In the genomic region with DNA sequence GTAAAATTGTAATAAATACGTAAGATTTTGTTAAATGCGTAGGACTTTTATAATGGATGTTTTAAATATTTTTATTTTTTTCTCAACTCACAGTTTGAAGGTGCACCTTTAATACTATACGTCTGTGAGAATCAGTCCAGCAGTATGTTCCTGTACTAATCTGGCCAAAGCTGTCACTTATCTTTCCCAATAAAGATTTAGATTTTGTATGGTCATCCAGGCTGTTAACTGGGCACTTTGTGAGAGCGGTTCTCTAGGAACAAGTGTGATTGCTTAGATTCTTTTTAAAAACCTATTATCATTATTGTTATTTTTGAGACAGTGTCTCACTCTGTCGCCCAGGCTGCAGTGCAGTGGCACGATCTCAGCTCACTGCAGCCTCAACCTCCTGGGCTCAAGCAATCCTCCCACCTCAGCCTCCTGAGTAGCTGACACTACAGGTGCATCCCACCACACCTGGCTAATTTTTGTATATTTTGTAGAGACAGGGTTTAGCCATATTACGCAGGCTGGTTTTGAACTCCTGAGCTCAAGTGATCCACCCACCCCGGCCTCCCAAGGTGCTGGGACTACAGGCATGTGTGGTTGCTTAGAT, we compare ENCODE assay signal across 8 cellular contexts. TPM values are rescaled to one million over a fixed set of nuclear protein-coding genes. Genes with fewer than 3 reads are reported as not detected.
A peak's percentile ranks its signal among the peaks of the same experiment; 100 is the strongest.
DNase-seq lines count a peak whose midpoint lies in the region; TF ChIP-seq lines count a peak whose summit lies in the region.

No MANE protein-coding gene starts in this region.

- no peak overlapping the region for H4K8ac ChIP-seq in trophoblast cell (ENCODE audit: low read depth, low read length)

- H3K23ac ChIP-seq in trophoblast cell (ENCODE audit: low read length) = no peak overlapping the region

- peak overlapping the region; percentile 59 for H2BK5ac ChIP-seq in trophoblast cell (ENCODE audit: low read depth, low read length, poor library complexity)

- H3K4me1 ChIP-seq in trophoblast cell (ENCODE audit: control insufficient read depth in 1 of 2, insufficient read depth in 2 of 2, low read length in 2 of 2) = peaks cover 3 to 14% of the 10 kb centered on the region in 2 experiments

- intact Hi-C loops in Calu3 (cut with micrococcal nuclease; ENCODE audit: unreplicated experiment) = loop anchor here (5.0 kb wide), 1 partner anchor 37 kb away; no protein-coding TSS in a partner anchor

- peak overlapping the region; percentile 91 for H3K4me3 Mint-ChIP-seq in Calu3 (ENCODE audit: low read depth, unreplicated experiment)

- no TSS peak for BruUV-seq in Calu3 (replicated peaks; lab: Mats Ljungman, UMichigan)

- H2BK120ac ChIP-seq in trophoblast cell (ENCODE audit: insufficient read depth, low read length, poor library complexity) = peak overlapping the region; percentile 77

- no peaks in the 10 kb centered on the region for H3K27me3 Mint-ChIP-seq in Calu3 (ENCODE audit: unreplicated experiment)

- no peak overlapping the region for H2AFZ ChIP-seq in trophoblast cell (ENCODE audit: insufficient read depth, low read length, poor library complexity)

- H2BK12ac ChIP-seq in trophoblast cell (ENCODE audit: low read length) = peak overlapping the region; percentile 56

- peaks cover 28% of the 10 kb centered on the region for H3K36me3 Mint-ChIP-seq in Calu3 (ENCODE audit: insufficient read depth, unreplicated experiment)

- peaks cover 6% of the 10 kb centered on the region for H3K79me2 ChIP-seq in trophoblast cell (ENCODE audit: control insufficient read depth, insufficient read depth, low read length, poor library complexity)

- H3K9ac ChIP-seq in trophoblast cell (ENCODE audit: low read length) = no peak overlapping the region

- no CpG with 5 or more reads among the region's 8 CpGs for WGBS in trophoblast cell (ENCODE audit: extremely low coverage, insufficient coverage, insufficient read length)

- H3K4me3 ChIP-seq in epithelial cell of esophagus (ENCODE audit: low read length) = peak overlapping the region; percentile 84
- no peak overlapping the region for H3K4me3 ChIP-seq in trophoblast cell (ENCODE audit: low read depth, low read length)

- DNase-seq in Calu3 (no peak), RWPE1 (ENCODE audit: low spot score) (no peak), epithelial cell of esophagus (ENCODE audit: low read depth) (no peak), trophoblast cell (no peak), inferior parietal cortex (ENCODE audit: extremely low spot score) (no peak), DMS 273 treated with DMSO at 0.1 percent for 48 hours (lab: John Stamatoyannopoulos, UW) (no peak), DMS53 treated with DMSO at 0.1 percent for 48 hours (lab: John Stamatoyannopoulos, UW; ENCODE audit: unreplicated experiment) (no peak)
- DNase-seq in central memory CD4-positive, alpha-beta T cell = no peak

- H3K79me1 ChIP-seq in trophoblast cell (ENCODE audit: low read length) = peaks cover 24% of the 10 kb centered on the region

- POLR2A ChIA-PET in RWPE1 (lab: Yijun Ruan, JAX; ENCODE audit: low non-redundant PET) = no interaction called here

- H3K4ac ChIP-seq in trophoblast cell (ENCODE audit: low read depth, low read length) = peak overlapping the region; percentile 33

- no peaks in the 10 kb centered on the region for H3K9me3 Mint-ChIP-seq in Calu3 (ENCODE audit: low read depth, unreplicated experiment)

- H3K27ac ChIP-seq in RWPE1 = peak overlapping the region; percentile 43
- peak overlapping the region; percentile 90 for H3K27ac ChIP-seq in trophoblast cell (ENCODE audit: low read depth, low read length)

- H3K27ac Mint-ChIP-seq in Calu3 (ENCODE audit: unreplicated experiment) = no peak overlapping the region

- TF ChIP-seq CTCF in Calu3 (IDR thresholded peaks at IDR 0.05; ENCODE audit: unreplicated experiment) = no peak
- no peak for TF ChIP-seq CTCF in RWPE1 (conservative IDR thresholded peaks at IDR 0.05; ENCODE audit: low read depth)
- no peak for TF ChIP-seq CTCF in epithelial cell of esophagus (IDR thresholded peaks at IDR 0.05; ENCODE audit: insufficient read depth, low read depth, low read length, missing control alignments)

- CTCF ChIA-PET in Calu3 (lab: Charles Lee) = interaction anchor here (0.7 to 1.2 kb wide), 4 partner anchors 32 to 36 kb away, joined by 3 to 6 read pairs (median 4); no protein-coding TSS in a partner anchor
- CTCF ChIA-PET in RWPE1 (lab: Yijun Ruan, JAX) = interaction anchor here (0.6 kb wide), 1 partner anchor 1473 kb away, joined by 3 read pairs; no protein-coding TSS in a partner anchor

- H2AK5ac ChIP-seq in trophoblast cell (ENCODE audit: low read length) = no peak overlapping the region

- peaks cover 39% of the 10 kb centered on the region for H3K4me1 Mint-ChIP-seq in Calu3 (ENCODE audit: low read depth, unreplicated experiment)

- H3K4me2 ChIP-seq in trophoblast cell (ENCODE audit: low read length) = peak overlapping the region; percentile 33

- peak overlapping the region; percentile 44 for H4K91ac ChIP-seq in trophoblast cell (ENCODE audit: low read depth, low read length)

- H3K36me3 ChIP-seq in trophoblast cell (ENCODE audit: control insufficient read depth in 1 of 2, insufficient read depth in 2 of 2, low read length in 2 of 2) = peaks cover 4 to 11% of the 10 kb centered on the region in 2 experiments

- H3K18ac ChIP-seq in trophoblast cell (ENCODE audit: low read length) = peak overlapping the region; percentile 31

- H3K9me3 ChIP-seq in trophoblast cell (ENCODE audit: insufficient read depth, low read depth, low read length) = peaks cover 2% of the 10 kb centered on the region

- H3K14ac ChIP-seq in trophoblast cell (ENCODE audit: low read length) = peak overlapping the region; percentile 46

- H3K27me3 ChIP-seq in trophoblast cell (ENCODE audit: insufficient read depth, low read length) = no peaks in the 10 kb centered on the region

- no peak overlapping the region for H4K12ac ChIP-seq in trophoblast cell (ENCODE audit: low read depth, low read length)

RNA-seq across cellular contexts. Expression of gene DCBLD1, which starts 1.7 kb away (rescaled TPM):
- total RNA-seq in Calu3 (2022) = 22.3 and 28.2 TPM in 2 replicates
- polyA plus RNA-seq in trophoblast cell (2013) = 29.5 and 31.4 TPM in 2 replicates

RNA-seq across cellular contexts. Expression of gene ROS1, which starts 58.4 kb away (rescaled TPM):
- total RNA-seq in Calu3 (2022) = 5.1 and 8.1 TPM in 2 replicates
- 0.01 TPM in 2 replicates for polyA plus RNA-seq in trophoblast cell (2013)
